In genomic region chrX:6262959-6263358, GRCh38 we compare ENCODE assay signal across 11 cellular contexts. TPM values are rescaled to one million over a fixed set of nuclear protein-coding genes. Genes with fewer than 3 reads are reported as not detected.
"Had no signal": no experiment of that assay in that cellular context is flagged by ENCODE, and none has a peak within 500 bp of the region (broad histone marks: within the 10 kb centered on the region; RNA-seq: fewer than 3 reads in every experiment).

No MANE protein-coding gene starts in this region.

- H3K27ac ChIP-seq: GM23248 had no signal

- DNase-seq: GM23248, GOT3, H7, H9, HCEC 1CT, HFFc6 had no signal

- H3K9ac ChIP-seq: GM23248 had no signal

- H3K9me3 ChIP-seq: HAP-1 had no signal

- H3K4me2 ChIP-seq: GM23338 had no signal

- FAIRE-seq: H1, H54 had no signal

- H3K4me1 ChIP-seq: HAP-1 had no signal

- ATAC-seq: GM23338, HCT116 had no signal

- H2AFZ ChIP-seq: GM23248, GM23338 had no signal

- H3K36me3 ChIP-seq: HAP-1 had no signal

- H3K4me3 ChIP-seq: GM23248, GM23338, HAP-1 had no signal

RNA-seq across cellular contexts. Expression of gene NLGN4X, which starts 34.3 kb away (rescaled TPM):
- total RNA-seq: GM23248, HFFc6 had no signal
- polyA plus RNA-seq: GM23248 had no signal
